Comparison of ENCODE assay signal across 8 cellular contexts in the genomic region with DNA sequence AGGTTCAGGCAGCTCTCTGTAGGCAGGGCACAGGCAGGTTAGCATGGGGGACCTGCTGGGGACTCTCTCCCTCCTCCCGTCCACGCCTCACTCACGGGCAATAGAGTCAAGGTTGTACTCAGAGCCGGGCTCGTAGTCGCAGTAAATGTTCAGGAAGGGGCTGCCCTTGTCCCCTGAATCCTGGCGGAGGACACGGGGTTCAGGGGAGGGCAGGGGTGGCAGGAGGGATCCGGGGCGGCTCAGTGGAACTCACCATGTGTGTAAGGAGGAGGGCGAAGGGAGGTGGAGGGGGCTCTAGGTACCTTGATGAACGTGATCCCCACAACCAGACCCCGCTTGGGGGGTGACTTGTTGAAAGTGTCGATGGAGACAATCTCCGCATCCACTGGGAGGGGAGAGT. TPM values are rescaled to one million over a fixed set of nuclear protein-coding genes. Genes with fewer than 3 reads are reported as not detected.
DNase-seq lines count a peak whose midpoint lies in the region; ATAC-seq, FAIRE-seq and TF ChIP-seq lines count a peak whose summit lies in the region.

No MANE protein-coding gene starts in this region.

- no peaks in the 10 kb centered on the region for H3F3A ChIP-seq in OCI-LY1 (ENCODE audit: insufficient read depth, low read length)

- CTCF ChIA-PET in CD8-positive, alpha-beta memory T cell (lab: Charles Lee), result interaction anchor here (1.0 to 3.7 kb wide), 11 partner anchors 9 to 226 kb away, joined by 3 to 25 read pairs (median 3); a partner anchor contains a TSS
- CTCF ChIA-PET in H1 (lab: Charles Lee; ENCODE audit: partially characterized antibody) (interaction anchor here (0.9 to 6.3 kb wide), 27 partner anchors 8 to 230 kb away, joined by 3 to 32 read pairs (median 4); no protein-coding TSS in a partner anchor), GM10248 (lab: Yijun Ruan, JAX) (interaction anchor here (0.6 to 2.5 kb wide), 26 partner anchors 9 to 277 kb away, joined by 3 to 24 read pairs (median 4); a partner anchor contains a TSS)

- H4K8ac ChIP-seq in H1 (ENCODE audit: extremely low read depth, insufficient read depth, low read length), result peak overlapping the region; percentile 40

- POLR2A ChIA-PET in CD8-positive, alpha-beta memory T cell (lab: Charles Lee), result interaction anchor here (0.6 to 1.7 kb wide), 5 partner anchors 27 to 883 kb away, joined by 3 to 8 read pairs (median 3); no protein-coding TSS in a partner anchor
- POLR2A ChIA-PET in H1 (lab: Charles Lee; ENCODE audit: partially characterized antibody) (interaction anchor here (0.6 to 5.0 kb wide), 22 partner anchors 9 to 263 kb away, joined by 3 to 55 read pairs (median 5); a partner anchor contains a TSS), GM10248 (lab: Yijun Ruan, JAX) (interaction anchor here (0.7 to 1.2 kb wide), 3 partner anchors 8 to 25 kb away, joined by 3 read pairs; no protein-coding TSS in a partner anchor)

- no peak overlapping the region for H3K23ac ChIP-seq in H1 (ENCODE audit: insufficient read length)

- no peak for TF ChIP-seq EP300 in H1 (IDR thresholded peaks at IDR 0.05; ENCODE audit: borderline replicate concordance in 1 of 2, low read depth in 2 of 2, low read length in 2 of 2)

- WGBS in H1 (ENCODE audit: extremely low coverage in 1 of 2, insufficient coverage in 1 of 2, insufficient read length in 1 of 2, insufficient replicate concordance in 2 of 2, low coverage in 1 of 2, low lambda C conversion rate in 2 of 2, missing lambda C conversion rate in 1 of 2), 2 experiments, result 89% methylated on average over 15 of the region's 15 CpGs; no CpG with 5 or more reads in 1 of the 2 experiments
- WGBS in prostate gland, result 93% methylated on average over 15 of the region's 15 CpGs

- intact Hi-C loops in prostate gland (cut with DNase I), result no loop called here

- ATAC-seq in HG02642 (IDR thresholded peaks at IDR 0.05; ENCODE audit: poor library complexity, unreplicated experiment), result no peak

- H3K14ac ChIP-seq in H1 (ENCODE audit: insufficient read length), result no peak overlapping the region

- H3K27me3 Mint-ChIP-seq in CD8-positive, alpha-beta memory T cell, result peaks cover 0 to 6% of the 10 kb centered on the region in 2 donors

- H2AK5ac ChIP-seq in H1 (ENCODE audit: low read depth, low read length), result 0 out of 2 replicates have a peak overlapping the region, but pooled peaks have one; percentile 46

- no peak for TF ChIP-seq RAD21 in H1 (IDR thresholded peaks at IDR 0.05 in 1 of 2, conservative IDR thresholded peaks at IDR 0.05 in 1 of 2; ENCODE audit: low read depth in 2 of 2, low read length in 2 of 2)

- 0 out of 2 replicates have a peak overlapping the region, but pooled peaks have one; percentile 50 for H2BK12ac ChIP-seq in H1 (ENCODE audit: low read depth, low read length)

- H3K56ac ChIP-seq in H1 (replicated peaks; ENCODE audit: insufficient read length, low read depth, low read length), result no peak overlapping the region

- no peak for DNase-seq in CD8-positive, alpha-beta memory T cell
- no peak for DNase-seq in H1 (ENCODE audit: low read depth in 1 of 2, low spot score in 2 of 2)
- DNase-seq in prostate gland (ENCODE audit: low spot score), result no peak
- no peak for DNase-seq in NCI-H2029 treated with DMSO at 0.1 percent for 48 hours (lab: John Stamatoyannopoulos, UW)
- DNase-seq in GM10248 (ENCODE audit: extremely low spot score), result no peak

- peaks cover 25 to 46% (median 40%) of the 10 kb centered on the region in 3 donors for H3K4me1 Mint-ChIP-seq in CD8-positive, alpha-beta memory T cell

- H3K9ac ChIP-seq in OCI-LY1 (ENCODE audit: low read length), result no peak overlapping the region
- H3K9ac ChIP-seq in H1 (replicated peaks in 1 of 4; ENCODE audit: extremely low read depth in 1 of 4, low read depth in 3 of 4, low read length in 3 of 4), result peak overlapping the region in 1 of 4 experiments; percentile 15; a peak in 2 of 7 replicates

- H2AFZ ChIP-seq in OCI-LY1 (ENCODE audit: low read length) (no peak overlapping the region), H1 (ENCODE audit: low read length) (no peak overlapping the region), neuron (ENCODE audit: low read depth, low read length) (no peak overlapping the region)

- H3K27ac Mint-ChIP-seq in CD8-positive, alpha-beta memory T cell, result peak overlapping the region in 1 of 8 donors; percentile 96

- no peaks in the 10 kb centered on the region for H3K9me3 ChIP-seq in CD8-positive, alpha-beta memory T cell (ENCODE audit: low read length)
- no peaks in the 10 kb centered on the region for H3K9me3 ChIP-seq in OCI-LY1 (ENCODE audit: low read length)
- H3K9me3 ChIP-seq in H1 (ENCODE audit: insufficient read depth in 2 of 2, low read depth in 1 of 2, low read length in 1 of 2), result no peaks in the 10 kb centered on the region
- peaks cover 2% of the 10 kb centered on the region for H3K9me3 ChIP-seq in neuron (ENCODE audit: low read length)
- H3K9me3 ChIP-seq in prostate gland, result no peaks in the 10 kb centered on the region

- no peak overlapping the region for H4K5ac ChIP-seq in H1 (ENCODE audit: insufficient read length, low read depth, low read length)

- no peak overlapping the region; the same call in 1 of the 2 replicates for H3K18ac ChIP-seq in H1 (ENCODE audit: extremely low read depth, low read length)

- H3K4me2 ChIP-seq in OCI-LY1 (ENCODE audit: low read length) (peak overlapping the region; percentile 100; the same call in 1 of the 2 replicates), H1 (ENCODE audit: insufficient read depth in 1 of 2, low read depth in 2 of 2, low read length in 2 of 2) (peak overlapping the region in 1 of 2 experiments; percentile 57; a peak in 3 of 4 replicates)

- H3K4me1 ChIP-seq in CD8-positive, alpha-beta memory T cell (ENCODE audit: insufficient read depth, low read length), result peaks cover 21% of the 10 kb centered on the region
- H3K4me1 ChIP-seq in OCI-LY1 (ENCODE audit: insufficient read depth, low read length, severe bottlenecking), result peaks cover 23% of the 10 kb centered on the region
- H3K4me1 ChIP-seq in H1 (replicated peaks in 1 of 4; ENCODE audit: control insufficient read depth in 3 of 4, insufficient read depth in 4 of 4, low read length in 3 of 4), result peaks cover 0 to 8% (median 3%) of the 10 kb centered on the region in 4 experiments; a peak in 2 of 7 replicates
- H3K4me1 ChIP-seq in neuron (ENCODE audit: insufficient read depth, low read length), result peaks cover 6% of the 10 kb centered on the region
- peaks cover 4% of the 10 kb centered on the region for H3K4me1 ChIP-seq in prostate gland (replicated peaks)

- no peaks in the 10 kb centered on the region for H3K79me2 ChIP-seq in OCI-LY1 (ENCODE audit: insufficient read depth, low read length)
- H3K79me2 ChIP-seq in H1 (ENCODE audit: control insufficient read depth in 1 of 2, insufficient read depth in 2 of 2, low read length in 2 of 2), result no peaks in the 10 kb centered on the region

- H3K36me3 Mint-ChIP-seq in CD8-positive, alpha-beta memory T cell, result peaks cover 0 to 21% (median 3%) of the 10 kb centered on the region in 3 donors

- H3K27me3 ChIP-seq in CD8-positive, alpha-beta memory T cell (ENCODE audit: insufficient read depth, low read length, poor library complexity, severe bottlenecking), result no peaks in the 10 kb centered on the region
- H3K27me3 ChIP-seq in OCI-LY1 (ENCODE audit: insufficient read depth, low read length) (no peaks in the 10 kb centered on the region), H1 (replicated peaks in 1 of 4; ENCODE audit: control insufficient read depth in 3 of 4, extremely low read depth in 1 of 4, insufficient read depth in 3 of 4, low read length in 3 of 4) (no peaks in the 10 kb centered on the region), neuron (ENCODE audit: insufficient read depth, low read length) (no peaks in the 10 kb centered on the region), prostate gland (replicated peaks; ENCODE audit: insufficient read depth) (no peaks in the 10 kb centered on the region)

- H2BK120ac ChIP-seq in H1 (replicated peaks; ENCODE audit: low read depth, low read length), result no peak overlapping the region

- no peaks in the 10 kb centered on the region for H4K20me1 ChIP-seq in OCI-LY1 (ENCODE audit: insufficient read depth, low read length)
- H4K20me1 ChIP-seq in H1 (replicated peaks in 1 of 2; ENCODE audit: control insufficient read depth in 1 of 2, insufficient read depth in 2 of 2, low read length in 2 of 2), result no peaks in the 10 kb centered on the region

- peak overlapping the region; percentile 22 to 99 (median 98) for H3K4me3 Mint-ChIP-seq in CD8-positive, alpha-beta memory T cell

- no peak for TF ChIP-seq POLR2A in H1 (IDR thresholded peaks at IDR 0.05; ENCODE audit: control extremely low read depth in 1 of 2, low read depth in 2 of 2, low read length in 2 of 2)
- TF ChIP-seq POLR2A in prostate gland (IDR thresholded peaks at IDR 0.05), result no peak

- H2BK20ac ChIP-seq in H1 (ENCODE audit: low read length), result peak overlapping the region; percentile 80; the same call in 1 of the 2 replicates

- no peaks in the 10 kb centered on the region for H3K36me3 ChIP-seq in CD8-positive, alpha-beta memory T cell (ENCODE audit: insufficient read depth, low read length)
- H3K36me3 ChIP-seq in OCI-LY1 (ENCODE audit: insufficient read depth, low read length) (peaks cover 10% of the 10 kb centered on the region; the same call in 1 of the 2 replicates), H1 (ENCODE audit: control insufficient read depth in 2 of 4, insufficient read depth in 4 of 4, low read length in 3 of 4) (peaks cover 0 to 4% (median 0%) of the 10 kb centered on the region in 4 experiments; a peak in 1 of 8 replicates), neuron (ENCODE audit: insufficient read depth, low read length) (peaks cover 1% of the 10 kb centered on the region), prostate gland (no peaks in the 10 kb centered on the region)

- no peak overlapping the region for H4K91ac ChIP-seq in H1 (replicated peaks; ENCODE audit: insufficient read length, low read length)

- no peaks in the 10 kb centered on the region for H3K9me2 ChIP-seq in OCI-LY1 (ENCODE audit: low read depth, low read length)

- no peak for FAIRE-seq in H1 (lab: Jason Lieb, UNC)

- H3K27ac ChIP-seq in CD8-positive, alpha-beta memory T cell (ENCODE audit: low read depth, low read length), result no peak overlapping the region
- H3K27ac ChIP-seq in OCI-LY1 (ENCODE audit: low read depth, low read length, poor library complexity, severe bottlenecking), result no peak overlapping the region
- H3K27ac ChIP-seq in H1 (ENCODE audit: low read depth, low read length), result no peak overlapping the region
- H3K27ac ChIP-seq in prostate gland, result no peak overlapping the region

- peak overlapping the region; percentile 79 for H3K4me3 ChIP-seq in CD8-positive, alpha-beta memory T cell (ENCODE audit: low read length)
- H3K4me3 ChIP-seq in OCI-LY1 (ENCODE audit: low read depth, low read length, poor library complexity, severe bottlenecking), result peak overlapping the region; percentile 96
- H3K4me3 ChIP-seq in H1 (ENCODE audit: extremely low read depth in 1 of 4, insufficient read depth in 2 of 4, low read depth in 3 of 4, low read length in 4 of 4), result peak overlapping the region in 3 of 4 experiments; percentile 76 to 86 (median 80); a peak in 5 of 8 replicates
- H3K4me3 ChIP-seq in neuron (ENCODE audit: low read length), result peak overlapping the region; percentile 83
- H3K4me3 ChIP-seq in prostate gland, result no peak overlapping the region

- H3K79me1 ChIP-seq in H1 (ENCODE audit: low read depth, low read length), result no peaks in the 10 kb centered on the region

- TF ChIP-seq CTCF in OCI-LY1 (IDR thresholded peaks at IDR 0.05; ENCODE audit: low read length), result no peak
- no peak for TF ChIP-seq CTCF in H1 (IDR thresholded peaks at IDR 0.05; ENCODE audit: control extremely low read depth in 1 of 3, insufficient read depth in 1 of 3, low read depth in 1 of 3, low read length in 3 of 3)
- TF ChIP-seq CTCF in prostate gland (IDR thresholded peaks at IDR 0.05), result no peak
- TF ChIP-seq CTCF in GM10248 (IDR thresholded peaks at IDR 0.05; ENCODE audit: control extremely low read depth, extremely low read depth, low read depth, missing control alignments), result no peak

- no peaks in the 10 kb centered on the region for H3K9me3 Mint-ChIP-seq in CD8-positive, alpha-beta memory T cell

- peaks cover 11% of the 10 kb centered on the region for H3K23me2 ChIP-seq in H1 (ENCODE audit: low read depth, low read length)

- H2BK5ac ChIP-seq in H1 (ENCODE audit: low read depth, low read length), result no peak overlapping the region

- no peak overlapping the region for H3K4ac ChIP-seq in H1 (replicated peaks; ENCODE audit: insufficient read length, low read depth, low read length)

- 0 out of 2 replicates have a peak overlapping the region, but pooled peaks have one; percentile 61 for H2BK15ac ChIP-seq in H1 (ENCODE audit: low read length)

RNA-seq across cellular contexts. Expression of a gene that starts 0.8 kb away (rescaled TPM):
- 10 to 100 TPM; 10.8 to 12.4 TPM for total RNA-seq in CD8-positive, alpha-beta memory T cell
- 5.9 TPM for polyA plus RNA-seq in CD8-positive, alpha-beta memory T cell
- total RNA-seq in H1 (2021; fragmentation: NEBNext Ultra II Directional; extraction: Animal tissue kit (Norgen Biotek cat#: 25700)), result 23.6 and 28.0 TPM in 2 replicates
- 31.3 and 45.2 TPM in 2 replicates for polyA plus RNA-seq in H1 (2011; rRNA removed)
- 29.4 TPM for polyA plus RNA-seq in H1 (2011; cell fraction: cytosol; rRNA removed)
- polyA plus RNA-seq in H1 (2011; cell fraction: nucleus; rRNA removed), result 57.8 TPM
- polyA plus RNA-seq in H1 (2012, experiment 1 of 2), result 22.6 to 33.3 TPM (median 31.1 TPM) in 4 replicates
- 27.0 TPM for polyA plus RNA-seq in H1 (2012, experiment 2 of 2)
- 24.6 TPM for polyA plus RNA-seq in H1 (2013, experiment 1 of 2)
- polyA plus RNA-seq in H1 (2013, experiment 2 of 2), result 23.7 TPM
- 14.6 and 16.5 TPM in 2 replicates for polyA minus RNA-seq in H1 (2011; rRNA and poly(A)+ RNA removed)
- 6.9 TPM for polyA minus RNA-seq in H1 (2011; cell fraction: cytosol; rRNA and poly(A)+ RNA removed)
- polyA minus RNA-seq in H1 (2011; cell fraction: nucleus; rRNA and poly(A)+ RNA removed), result 9.3 TPM
- total RNA-seq in prostate gland, result 1 to 10 TPM; 8.8 to 9.0 TPM

RNA-seq across cellular contexts. Expression of a gene that starts 11.5 kb away (rescaled TPM):
- total RNA-seq in CD8-positive, alpha-beta memory T cell, result not detected
- polyA plus RNA-seq in CD8-positive, alpha-beta memory T cell, result not detected
- 7.3 and 8.3 TPM in 2 replicates for total RNA-seq in H1 (2021; fragmentation: NEBNext Ultra II Directional; extraction: Animal tissue kit (Norgen Biotek cat#: 25700))
- polyA plus RNA-seq in H1 (2011; rRNA removed), result 12.4 and 15.7 TPM in 2 replicates
- polyA plus RNA-seq in H1 (2011; cell fraction: cytosol; rRNA removed), result 9.3 TPM
- 16.6 TPM for polyA plus RNA-seq in H1 (2011; cell fraction: nucleus; rRNA removed)
- 7.1 to 14.9 TPM (median 11.4 TPM) in 4 replicates for polyA plus RNA-seq in H1 (2012, experiment 1 of 2)
- 6.9 TPM for polyA plus RNA-seq in H1 (2012, experiment 2 of 2)
- 6.6 TPM for polyA plus RNA-seq in H1 (2013, experiment 1 of 2)
- polyA plus RNA-seq in H1 (2013, experiment 2 of 2), result 6.1 TPM
- 27.9 and 30.5 TPM in 2 replicates for polyA minus RNA-seq in H1 (2011; rRNA and poly(A)+ RNA removed)
- polyA minus RNA-seq in H1 (2011; cell fraction: cytosol; rRNA and poly(A)+ RNA removed), result 12.6 TPM
- polyA minus RNA-seq in H1 (2011; cell fraction: nucleus; rRNA and poly(A)+ RNA removed), result 9.7 TPM
- total RNA-seq in prostate gland, result 1 to 10 TPM; 1.3 to 7.7 TPM

RNA-seq across cellular contexts. Expression of a gene that starts 31.7 kb away (rescaled TPM):
- total RNA-seq in CD8-positive, alpha-beta memory T cell, result 10 to 100 TPM; 77.6 to 78.0 TPM
- 122 TPM for polyA plus RNA-seq in CD8-positive, alpha-beta memory T cell
- 58.3 and 58.5 TPM in 2 replicates for total RNA-seq in H1 (2021; fragmentation: NEBNext Ultra II Directional; extraction: Animal tissue kit (Norgen Biotek cat#: 25700))
- polyA plus RNA-seq in H1 (2011; rRNA removed), result 78.2 and 101 TPM in 2 replicates
- polyA plus RNA-seq in H1 (2011; cell fraction: cytosol; rRNA removed), result 70.6 TPM
- 77.1 TPM for polyA plus RNA-seq in H1 (2011; cell fraction: nucleus; rRNA removed)
- 53.3 to 67.3 TPM (median 65.3 TPM) in 4 replicates for polyA plus RNA-seq in H1 (2012, experiment 1 of 2)
- polyA plus RNA-seq in H1 (2012, experiment 2 of 2), result 95.9 TPM
- 52.3 TPM for polyA plus RNA-seq in H1 (2013, experiment 1 of 2)
- polyA plus RNA-seq in H1 (2013, experiment 2 of 2), result 52.2 TPM
- 106 and 112 TPM in 2 replicates for polyA minus RNA-seq in H1 (2011; rRNA and poly(A)+ RNA removed)
- 84.4 TPM for polyA minus RNA-seq in H1 (2011; cell fraction: cytosol; rRNA and poly(A)+ RNA removed)
- polyA minus RNA-seq in H1 (2011; cell fraction: nucleus; rRNA and poly(A)+ RNA removed), result 38.2 TPM
- total RNA-seq in prostate gland, result 100 to 1,000 TPM; 263 to 422 TPM

Comparison
In these comparisons a context has a peak if more than half of its experiments do, and no peak if none do; other contexts are left out.
1. H3K4me3 ChIP-seq: peak in CD8-positive, alpha-beta memory T cell (single experiment), OCI-LY1 (single experiment), H1 (3 of 4) and neuron (single experiment); none in prostate gland (0 of 2).